In genomic region chr2:107062173-107062572, GRCh38 we compare ENCODE assay signal across 1 cellular context.
TF ChIP-seq lines count a peak whose summit lies in the region.

No MANE protein-coding gene starts in this region.

TF ChIP-seq in H1, 55 proteins besides CTCF, POLR2A, EP300 and RAD21:
- TF ChIP-seq SUZ12 (IDR thresholded peaks at IDR 0.05; ENCODE audit: low read length) = no peak
- TF ChIP-seq RBBP5 (IDR thresholded peaks at IDR 0.05; ENCODE audit: borderline replicate concordance, low read depth, low read length) = no peak
- no peak for TF ChIP-seq TAF7 (optimal IDR thresholded peaks at IDR 0.05; ENCODE audit: borderline replicate concordance, low read depth, low read length)
- TF ChIP-seq SP2 (IDR thresholded peaks at IDR 0.05; ENCODE audit: low read length) = no peak
- TF ChIP-seq CEBPB (IDR thresholded peaks at IDR 0.05; ENCODE audit: low read depth, low read length) = no peak
- TF ChIP-seq ZNF274 (IDR thresholded peaks at IDR 0.05; ENCODE audit: borderline replicate concordance, extremely low read depth, low read length) = no peak
- TF ChIP-seq CHD2 (IDR thresholded peaks at IDR 0.05; ENCODE audit: low read length) = no peak
- TF ChIP-seq, protein P1, sequence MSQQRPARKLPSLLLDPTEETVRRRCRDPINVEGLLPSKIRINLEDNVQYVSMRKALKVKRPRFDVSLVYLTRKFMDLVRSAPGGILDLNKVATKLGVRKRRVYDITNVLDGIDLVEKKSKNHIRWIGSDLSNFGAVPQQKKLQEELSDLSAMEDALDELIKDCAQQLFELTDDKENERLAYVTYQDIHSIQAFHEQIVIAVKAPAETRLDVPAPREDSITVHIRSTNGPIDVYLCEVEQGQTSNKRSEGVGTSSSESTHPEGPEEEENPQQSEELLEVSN (IDR thresholded peaks at IDR 0.05) = no peak
- no peak for TF ChIP-seq GABPA (IDR thresholded peaks at IDR 0.05; ENCODE audit: borderline replicate concordance, insufficient read depth, low read length)
